Comparison of ENCODE assay signal across 8 cellular contexts in genomic region chr6:125790403-125791150, GRCh38. TPM values are rescaled to one million over a fixed set of nuclear protein-coding genes. Genes with fewer than 3 reads are reported as not detected.
A peak's percentile ranks its signal among the peaks of the same experiment; 100 is the strongest.
DNase-seq lines count a peak whose midpoint lies in the region; ATAC-seq lines count a peak whose summit lies in the region.

Gene NCOA7 (plus strand): TSS chr6:125790960. CDS start chr6:125815355, 24,395 bp downstream.

- H3K27ac Mint-ChIP-seq in activated CD4-positive, alpha-beta memory T cell treated with anti-CD3 and anti-CD28 coated beads, Interleukin-2, amount 10 ng/mL, durations not matched to agents 7 days and 5 days = peak within 1 kb of the TSS; percentile 96

- H3K4me3 Mint-ChIP-seq in activated CD4-positive, alpha-beta memory T cell treated with anti-CD3 and anti-CD28 coated beads, Interleukin-2, amount 10 ng/mL, durations not matched to agents 7 days and 5 days = peak within 1 kb of the TSS; percentile 90

- H3K4me3 ChIP-seq in ectodermal cell (ENCODE audit: insufficient read depth, low read depth, low read length) = peak within 1 kb of the TSS; percentile 80

- POLR2A ChIA-PET in activated CD4-positive, alpha-beta memory T cell treated with anti-CD3 and anti-CD28 coated beads, Interleukin-2, amount 10 ng/mL, durations not matched to agents 7 days and 5 days (lab: Charles Lee) = interaction anchor here (1.0 to 7.1 kb wide), 36 partner anchors 9 to 1725 kb away, joined by 3 to 299 read pairs (median 6); partner anchors contain the start of genes CENPW, HDDC2, HINT3 and TPD52L1

- H3K9me3 Mint-ChIP-seq in activated CD4-positive, alpha-beta memory T cell treated with anti-CD3 and anti-CD28 coated beads, Interleukin-2, amount 10 ng/mL, durations not matched to agents 7 days and 5 days = no peaks in the 10 kb centered on the region

- WGBS in ectodermal cell, 2 experiments = 0% methylated on average over 97 of the region's 97 CpGs

- H3K36me3 ChIP-seq in ectodermal cell (ENCODE audit: control insufficient read depth, insufficient read depth, low read length) = no peaks in the 10 kb centered on the region

- H3K4me1 ChIP-seq in ectodermal cell (ENCODE audit: control insufficient read depth, insufficient read depth, low read length) = peaks cover 8% of the 10 kb centered on the region

- peaks cover 8% of the 10 kb centered on the region for H3K27me3 ChIP-seq in ectodermal cell (ENCODE audit: control insufficient read depth, insufficient read depth, low read length, poor library complexity, severe bottlenecking)

- CTCF ChIA-PET in activated CD4-positive, alpha-beta memory T cell treated with anti-CD3 and anti-CD28 coated beads, Interleukin-2, amount 10 ng/mL, durations not matched to agents 7 days and 5 days (lab: Charles Lee) = interaction anchor here (0.5 to 9.7 kb wide), 38 partner anchors 9 to 685 kb away, joined by 3 to 231 read pairs (median 4); partner anchors contain the start of genes HINT3 and TRMT11

- peaks cover 55% of the 10 kb centered on the region for H3K4me1 Mint-ChIP-seq in activated CD4-positive, alpha-beta memory T cell treated with anti-CD3 and anti-CD28 coated beads, Interleukin-2, amount 10 ng/mL, durations not matched to agents 7 days and 5 days

- peak; percentile 77 for ATAC-seq in GM18907 (IDR thresholded peaks at IDR 0.05; ENCODE audit: unreplicated experiment)
- peak; percentile 69 for ATAC-seq in HG03159 (IDR thresholded peaks at IDR 0.05; ENCODE audit: unreplicated experiment)

- peaks cover 30% of the 10 kb centered on the region for H3K36me3 Mint-ChIP-seq in activated CD4-positive, alpha-beta memory T cell treated with anti-CD3 and anti-CD28 coated beads, Interleukin-2, amount 10 ng/mL, durations not matched to agents 7 days and 5 days (ENCODE audit: low read depth)

- H3K27ac ChIP-seq in ectodermal cell (ENCODE audit: insufficient read depth, low read depth, low read length, poor library complexity, severe bottlenecking) = peak within 1 kb of the TSS; percentile 2

- DNase-seq in Ammon's horn (ENCODE audit: low spot score) (peak; percentile 89), NCI-H524 (lab: John Stamatoyannopoulos, UW) (peak; percentile 76 to 77), lung microvascular endothelial cell (ENCODE audit: low read depth in 2 of 2) (peak; percentile 76 to 83)
- DNase-seq in activated CD4-positive, alpha-beta memory T cell treated with anti-CD3 and anti-CD28 coated beads, Interleukin-2, amount 10 ng/mL, durations not matched to agents 7 days and 5 days = peak; percentile 83
- peak; percentile 60 to 66 (median 61) for DNase-seq in stimulated activated CD4-positive, alpha-beta T cell treated with anti-CD3 and anti-CD28 coated beads, TNF-alpha, amount 100 ng/mL, for 48 hours (ENCODE audit: low read depth in 3 of 3)

- no peaks in the 10 kb centered on the region for H3K27me3 Mint-ChIP-seq in activated CD4-positive, alpha-beta memory T cell treated with anti-CD3 and anti-CD28 coated beads, Interleukin-2, amount 10 ng/mL, durations not matched to agents 7 days and 5 days

- H3K9me3 ChIP-seq in ectodermal cell (ENCODE audit: control insufficient read depth, low read length) = no peaks in the 10 kb centered on the region

RNA-seq across cellular contexts. Expression of gene NCOA7, which starts in this region (rescaled TPM):
- 10 to 100 TPM; 45.2 to 49.9 TPM for total RNA-seq in activated CD4-positive, alpha-beta memory T cell treated with anti-CD3 and anti-CD28 coated beads, Interleukin-2, amount 10 ng/mL, durations not matched to agents 7 days and 5 days
- 5.0 TPM for polyA plus RNA-seq in ectodermal cell (2013, experiment 1 of 4)
- 7.7 TPM for polyA plus RNA-seq in ectodermal cell (2013, experiment 2 of 4)
- polyA plus RNA-seq in ectodermal cell (2013, experiment 3 of 4) = 4.2 TPM
- polyA plus RNA-seq in ectodermal cell (2013, experiment 4 of 4) = 5.1 TPM
- 23.8 and 38.5 TPM in 2 replicates for total RNA-seq in lung microvascular endothelial cell

Comparison
In these comparisons a context has a peak if more than half of its experiments do, and no peak if none do; other contexts are left out.
1. Peak in every context shown above with its lines: DNase-seq, ATAC-seq, H3K4me3 ChIP-seq and H3K27ac ChIP-seq.